7 cellular contexts compared by ENCODE assay signal in the genomic region with DNA sequence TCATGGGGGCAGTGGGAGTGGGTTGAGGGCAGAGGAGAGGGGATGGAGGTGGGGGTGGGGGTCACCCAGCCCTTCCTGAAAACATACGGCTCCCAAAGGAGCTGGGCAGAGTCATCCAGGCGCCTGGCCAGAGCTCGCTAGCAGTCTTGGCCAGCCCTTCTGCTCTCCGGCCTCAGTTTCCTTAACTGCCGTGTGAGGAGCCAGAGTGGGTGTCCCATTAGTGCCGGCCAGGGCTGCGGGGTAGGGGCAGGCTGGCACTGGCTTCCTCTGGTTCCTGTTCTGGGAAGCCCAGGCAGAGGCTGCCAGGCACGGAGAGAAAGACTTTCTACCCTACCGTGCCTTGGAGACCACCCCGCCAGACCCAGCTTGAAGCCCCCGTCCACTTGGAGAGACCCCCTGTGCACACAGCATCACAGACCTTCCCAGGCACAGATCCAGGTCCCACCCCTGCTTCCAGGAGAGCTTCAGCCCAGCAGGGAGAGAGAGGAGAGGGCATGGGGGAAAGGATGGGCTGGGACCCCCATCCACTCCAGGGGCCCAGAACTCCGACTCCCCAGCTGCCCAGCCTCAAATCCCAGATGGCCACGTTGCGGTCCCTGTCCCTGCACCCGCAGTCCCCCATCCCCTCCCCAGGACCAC.
DNase-seq lines count a peak whose midpoint lies in the region; ATAC-seq and TF ChIP-seq lines count a peak whose summit lies in the region.

No MANE protein-coding gene starts in this region.

- peak overlapping the region; percentile 63 for H3K4me3 ChIP-seq in HFF-Myc (replicated peaks; ENCODE audit: low read depth, low read length)

- peak overlapping the region; percentile 93 for H3K27ac ChIP-seq in angular gyrus (ENCODE audit: low read depth, low read length)
- H3K27ac ChIP-seq in layer of hippocampus (ENCODE audit: low read depth, low read length): peak overlapping the region; percentile 88

- peaks cover 39 to 54% of the 10 kb centered on the region in 2 donors for H3K4me1 Mint-ChIP-seq in stimulated activated naive B cell treated with anti-CD40 and anti-IgM and Interleukin-4, amounts not matched to agents 10 μg/mL and 1 μg/mL and 100 μg/mL, for 72 hours

- H3K9me3 Mint-ChIP-seq in stimulated activated naive B cell treated with anti-CD40 and anti-IgM and Interleukin-4, amounts not matched to agents 10 μg/mL and 1 μg/mL and 100 μg/mL, for 72 hours: no peaks in the 10 kb centered on the region

- peaks cover 29 to 36% of the 10 kb centered on the region in 2 donors for H3K36me3 Mint-ChIP-seq in stimulated activated naive B cell treated with anti-CD40 and anti-IgM and Interleukin-4, amounts not matched to agents 10 μg/mL and 1 μg/mL and 100 μg/mL, for 72 hours

- H3K27ac Mint-ChIP-seq in stimulated activated naive B cell treated with anti-CD40 and anti-IgM and Interleukin-4, amounts not matched to agents 10 μg/mL and 1 μg/mL and 100 μg/mL, for 72 hours: peak overlapping the region; percentile 79

- H3K4me3 Mint-ChIP-seq in stimulated activated naive B cell treated with anti-CD40 and anti-IgM and Interleukin-4, amounts not matched to agents 10 μg/mL and 1 μg/mL and 100 μg/mL, for 72 hours: peak overlapping the region; percentile 81

- H3K27me3 ChIP-seq in layer of hippocampus (ENCODE audit: control insufficient read depth, insufficient read depth, low read length): no peaks in the 10 kb centered on the region

- DNase-seq in HFF-Myc (ENCODE audit: extremely low read depth, low read depth): no peak
- no peak for DNase-seq in stimulated activated naive B cell treated with anti-CD40 and anti-IgM and Interleukin-4, amounts not matched to agents 10 μg/mL and 1 μg/mL and 100 μg/mL, for 72 hours
- no peak for DNase-seq in stimulated activated CD8-positive, alpha-beta memory T cell treated with anti-CD3 and anti-CD28 coated beads, Interleukin-4, amount 100 ng/mL, for 48 hours

- ATAC-seq in stimulated activated naive B cell treated with anti-CD40 and anti-IgM and Interleukin-4, amounts not matched to agents 10 μg/mL and 1 μg/mL and 100 μg/mL, for 72 hours (replicated peaks): no peak
- ATAC-seq in HG03039 (IDR thresholded peaks at IDR 0.05; ENCODE audit: unreplicated experiment): no peak
- no peak for ATAC-seq in HG03354 (IDR thresholded peaks at IDR 0.05; ENCODE audit: poor library complexity, severe bottlenecking, unreplicated experiment)

- H3K27me3 Mint-ChIP-seq in stimulated activated naive B cell treated with anti-CD40 and anti-IgM and Interleukin-4, amounts not matched to agents 10 μg/mL and 1 μg/mL and 100 μg/mL, for 72 hours: no peaks in the 10 kb centered on the region

- TF ChIP-seq CTCF in HFF-Myc (IDR thresholded peaks at IDR 0.05; ENCODE audit: low read depth, low read length, missing control alignments): no peak
